8 cellular contexts compared by ENCODE assay signal in genomic region chr3:48609088-48610005, GRCh38. TPM values are rescaled to one million over a fixed set of nuclear protein-coding genes. Genes with fewer than 3 reads are reported as not detected.
DNase-seq lines count a peak whose midpoint lies in the region; ATAC-seq and TF ChIP-seq lines count a peak whose summit lies in the region.

Gene UQCRC1 (minus strand): TSS chr3:48609646. CDS start chr3:48609620, 26 bp downstream.

- intact Hi-C loops in OCI-LY7 (cut with micrococcal nuclease; ENCODE audit: unreplicated experiment), result loop anchor here (1.0 to 2.0 kb wide), 2 partner anchors 26 to 53 kb away; partner anchors contain the start of genes CELSR3 and SLC26A6

- H2AFZ ChIP-seq in OCI-LY7 (ENCODE audit: low read length), result peak within 1 kb of the TSS; percentile 95

- peak; percentile 94 for ATAC-seq in GM21515 (IDR thresholded peaks at IDR 0.05; ENCODE audit: unreplicated experiment)

- H3K9me2 ChIP-seq in OCI-LY7 (ENCODE audit: insufficient read depth, low read length), result no peaks in the 10 kb centered on the region

- POLR2A ChIA-PET in OCI-LY7 (lab: Charles Lee), result interaction anchor here (1.2 kb wide), 1 partner anchor 174 kb away, joined by 3 read pairs; no protein-coding TSS in a partner anchor

- CTCF ChIA-PET in OCI-LY7 (lab: Charles Lee; ENCODE audit: unreplicated experiment), result interaction anchor here (0.5 to 0.7 kb wide), 2 partner anchors 209 to 1671 kb away, joined by 3 to 8 read pairs; no protein-coding TSS in a partner anchor

- peaks cover 20% of the 10 kb centered on the region for H3K79me2 ChIP-seq in OCI-LY7 (ENCODE audit: insufficient read depth, low read depth, low read length)

- no peaks in the 10 kb centered on the region for H3K9me3 ChIP-seq in OCI-LY7 (ENCODE audit: low read length)
- H3K9me3 ChIP-seq in mononuclear cell (ENCODE audit: low read depth, low read length), result no peaks in the 10 kb centered on the region

- H3K4me3 ChIP-seq in OCI-LY7 (ENCODE audit: low read depth, low read length, poor library complexity, severe bottlenecking) (peak within 1 kb of the TSS; percentile 94), mononuclear cell (ENCODE audit: low read length) (peak within 1 kb of the TSS; percentile 87)

- no TSS peak for BruUV-seq in OCI-LY7 (replicated peaks; lab: Mats Ljungman, UMichigan)

- no peaks in the 10 kb centered on the region for H3K27me3 ChIP-seq in mononuclear cell (ENCODE audit: insufficient read depth, low read length)

- H3K36me3 ChIP-seq in OCI-LY7 (ENCODE audit: insufficient read depth, low read length), result peaks cover 36% of the 10 kb centered on the region

- H3K4me1 ChIP-seq in OCI-LY7 (ENCODE audit: insufficient read depth, low read length, poor library complexity, severe bottlenecking) (peaks cover 15% of the 10 kb centered on the region), mononuclear cell (ENCODE audit: insufficient read depth, low read length) (peaks cover 27% of the 10 kb centered on the region)

- DNase-seq in DMS114 treated with DMSO at 0.1 percent for 48 hours (lab: John Stamatoyannopoulos, UW; ENCODE audit: unreplicated experiment) (peak; percentile 85), HuH-7 (ENCODE audit: low spot score) (peak; percentile 98), OCI-LY7 (ENCODE audit: low spot score) (peak; percentile 95), activated T-cell treated with anti-CD3 and anti-CD28 coated beads for 24 hours (ENCODE audit: low read depth) (peak; percentile 89), epidermal melanocyte (ENCODE audit: insufficient read length, low spot score) (peak; percentile 89)
- DNase-seq in stimulated activated CD8-positive, alpha-beta memory T cell treated with anti-CD3 and anti-CD28 coated beads, Interleukin-4, amount 100 ng/mL, for 1 hour (ENCODE audit: low read depth in 2 of 2, low spot score in 1 of 2), result peak; percentile 75 to 81

- TF ChIP-seq CTCF in OCI-LY7 (conservative IDR thresholded peaks at IDR 0.05; ENCODE audit: low read length), result peak; percentile 71

- H3K27ac ChIP-seq in OCI-LY7 (ENCODE audit: low read depth, low read length, poor library complexity, severe bottlenecking), result peak within 1 kb of the TSS; percentile 53

- no peaks in the 10 kb centered on the region for H4K20me1 ChIP-seq in OCI-LY7 (ENCODE audit: insufficient read depth, low read length)

- peak within 1 kb of the TSS; percentile 93 for H3K4me2 ChIP-seq in OCI-LY7 (ENCODE audit: low read length)

RNA-seq across cellular contexts. Expression of gene UQCRC1, which starts in this region (rescaled TPM):
- 125 and 168 TPM in 2 replicates for total RNA-seq in OCI-LY7 (2014; rRNA removed; shearing (Covaris generic))
- 159 and 194 TPM in 2 replicates for total RNA-seq in OCI-LY7 (2022)
- 131 TPM for total RNA-seq in mononuclear cell

Comparison
In these comparisons a context has a peak if more than half of its experiments do, and no peak if none do; other contexts are left out.
1. Peak in every context shown above with its lines: DNase-seq, ATAC-seq, H3K4me3 ChIP-seq and H3K27ac ChIP-seq.